In the genomic region with DNA sequence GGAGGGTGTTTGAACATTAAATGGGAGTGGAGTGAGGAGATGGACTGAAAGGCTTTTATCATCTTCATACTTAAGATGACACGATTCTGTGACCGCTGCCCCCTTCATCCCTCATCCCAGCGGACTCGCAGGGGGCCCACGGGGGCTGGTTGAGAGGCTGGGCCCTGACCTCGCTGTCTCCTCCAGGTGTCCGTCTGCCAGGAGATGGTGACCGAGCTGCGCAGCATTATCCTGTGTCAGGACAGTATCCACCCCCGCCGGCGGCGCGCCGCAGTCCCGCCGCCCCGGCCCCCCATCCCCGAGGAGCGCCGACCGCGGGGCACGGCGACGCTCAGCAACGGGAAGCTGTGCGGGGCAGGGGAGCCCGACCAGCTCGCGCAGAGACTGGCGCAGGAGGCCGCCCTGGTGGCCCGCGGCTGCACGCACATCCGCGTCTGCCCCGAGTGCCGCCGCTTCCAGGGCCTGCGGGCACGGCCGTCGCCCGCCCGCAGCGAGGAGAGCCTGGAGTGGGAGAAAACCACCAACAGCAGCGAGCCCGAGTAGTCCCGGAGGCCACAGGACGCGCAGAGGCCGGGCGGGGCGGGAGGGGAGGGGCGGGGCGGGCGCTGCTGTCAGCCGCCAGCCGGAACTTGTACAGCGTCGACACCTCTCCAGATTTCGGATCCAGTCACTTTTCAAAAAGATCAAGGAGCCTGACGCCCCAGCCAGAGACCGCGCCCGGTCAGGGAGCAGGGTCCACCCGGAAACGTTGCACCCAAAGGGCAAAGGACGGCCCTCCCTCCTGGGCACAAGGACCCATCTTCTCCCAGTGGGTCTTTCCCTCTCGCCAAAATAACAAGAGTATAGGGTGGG, we compare ENCODE assay signal across 8 cellular contexts. TPM values are rescaled to one million over a fixed set of nuclear protein-coding genes. Genes with fewer than 3 reads are reported as not detected.
DNase-seq lines count a peak whose midpoint lies in the region; ATAC-seq, FAIRE-seq and TF ChIP-seq lines count a peak whose summit lies in the region.

No MANE protein-coding gene starts in this region.

- 9% methylated on average over 19 of the region's 72 CpGs for WGBS in SK-N-SH (ENCODE audit: low lambda C conversion rate)
- WGBS in small intestine, 3 donors: 2 to 4% (median 3%) methylated on average over 64 to 72 of the region's 72 CpGs

- TF ChIP-seq RAD21 in SK-N-SH (IDR thresholded peaks at IDR 0.05; ENCODE audit: low read length): peak; percentile 4; the same call in 1 of the 2 replicates

- H3K4me3 ChIP-seq in SK-N-SH (ENCODE audit: low read depth in 2 of 2, low read length in 1 of 2): peak overlapping the region; percentile 43 to 55
- peak overlapping the region; percentile 12 for H3K4me3 ChIP-seq in astrocyte of the spinal cord (ENCODE audit: low read depth, low read length)
- peak overlapping the region; percentile 61 for H3K4me3 ChIP-seq in iPS-18a (ENCODE audit: low read length)
- peak overlapping the region; percentile 31 to 49 for H3K4me3 ChIP-seq in small intestine (ENCODE audit: low read depth in 1 of 2, low read length in 2 of 2)
- no peak overlapping the region for H3K4me3 ChIP-seq in Karpas-422 (ENCODE audit: low read length)

- POLR2A ChIA-PET in SK-N-SH (lab: Yijun Ruan, JAX): no interaction called here

- no peaks in the 10 kb centered on the region for H4K20me1 ChIP-seq in SK-N-SH (ENCODE audit: insufficient read depth)
- no peaks in the 10 kb centered on the region for H4K20me1 ChIP-seq in Karpas-422 (ENCODE audit: insufficient read depth, low read depth, low read length)

- no peaks in the 10 kb centered on the region for H3K9me2 ChIP-seq in SK-N-SH
- H3K9me2 ChIP-seq in Karpas-422 (replicated peaks; ENCODE audit: insufficient read depth, low read length): no peaks in the 10 kb centered on the region

- no peak overlapping the region for H3K9ac ChIP-seq in SK-N-SH
- no peak overlapping the region for H3K9ac ChIP-seq in iPS-18a (ENCODE audit: low read length)
- H3K9ac ChIP-seq in Karpas-422 (ENCODE audit: low read length): no peak overlapping the region

- H3K9me3 ChIP-seq in SK-N-SH (no peaks in the 10 kb centered on the region), iPS-18a (ENCODE audit: control insufficient read depth, low read depth, low read length) (no peaks in the 10 kb centered on the region), small intestine (ENCODE audit: control insufficient read depth, low read depth) (no peaks in the 10 kb centered on the region), Karpas-422 (ENCODE audit: low read length) (no peaks in the 10 kb centered on the region)

- H3K4me2 ChIP-seq in SK-N-SH (peak overlapping the region; percentile 78), Karpas-422 (ENCODE audit: low read depth, low read length, poor library complexity, severe bottlenecking) (no peak overlapping the region)

- DNase-seq in GM03348 (ENCODE audit: low spot score): peak; percentile 87
- DNase-seq in SK-N-SH: peak; percentile 88
- DNase-seq in astrocyte of the spinal cord (ENCODE audit: low read depth, low spot score): peak; percentile 20
- DNase-seq in small intestine: peak; percentile 62
- DNase-seq in Karpas-422: no peak

- H3K4me1 ChIP-seq in SK-N-SH (ENCODE audit: control insufficient read depth in 1 of 2, insufficient read depth in 2 of 2, low read depth in 1 of 2, low read length in 1 of 2) (peaks cover 0 to 5% of the 10 kb centered on the region in 2 experiments; a peak in 1 of 4 replicates), iPS-18a (ENCODE audit: control insufficient read depth, low read depth, low read length) (peaks cover 26% of the 10 kb centered on the region), small intestine (ENCODE audit: control insufficient read depth in 2 of 2, insufficient read depth in 1 of 2, low read depth in 1 of 2, low read length in 1 of 2) (peaks cover 0 to 3% of the 10 kb centered on the region in 2 donors), Karpas-422 (ENCODE audit: low read length) (no peaks in the 10 kb centered on the region)

- no peak for FAIRE-seq in small intestine (lab: Jason Lieb, UNC)

- no peak for TF ChIP-seq EP300 in SK-N-SH (IDR thresholded peaks at IDR 0.05; ENCODE audit: borderline replicate concordance in 1 of 2, low read depth in 1 of 2, low read length in 1 of 2)

- H3K79me2 ChIP-seq in SK-N-SH (ENCODE audit: insufficient read depth) (no peaks in the 10 kb centered on the region), Karpas-422 (ENCODE audit: low read length) (no peaks in the 10 kb centered on the region)

- H2AFZ ChIP-seq in SK-N-SH (ENCODE audit: low read depth) (peak overlapping the region; percentile 63), Karpas-422 (ENCODE audit: low read length) (no peak overlapping the region)

- in situ Hi-C loops in astrocyte of the spinal cord (cut with HindIII; ENCODE audit: low sequenced_read_pairs): no loop called here

- H3K27ac ChIP-seq in SK-N-SH (ENCODE audit: low read depth in 2 of 2, low read length in 1 of 2) (no peak overlapping the region), iPS-18a (ENCODE audit: low read length) (no peak overlapping the region), small intestine (ENCODE audit: low read depth in 1 of 2, low read length in 1 of 2) (no peak overlapping the region), Karpas-422 (ENCODE audit: low read length) (no peak overlapping the region)

- TF ChIP-seq CTCF in SK-N-SH (IDR thresholded peaks at IDR 0.05) (peak; percentile 36; the same call in 1 of the 2 replicates), astrocyte of the spinal cord (IDR thresholded peaks at IDR 0.05; ENCODE audit: low read depth, low read length) (peak; percentile 25)

- CTCF ChIA-PET in SK-N-SH (lab: Yijun Ruan, JAX): interaction anchor here (0.9 to 1.3 kb wide), 5 partner anchors 11 to 209 kb away, joined by 3 read pairs; no protein-coding TSS in a partner anchor

- peak; percentile 73 for ATAC-seq in HG03342 (IDR thresholded peaks at IDR 0.05; ENCODE audit: unreplicated experiment)
- ATAC-seq in GM21360 (IDR thresholded peaks at IDR 0.05; ENCODE audit: unreplicated experiment): no peak

- H3K36me3 ChIP-seq in SK-N-SH (replicated peaks in 1 of 2; ENCODE audit: control insufficient read depth in 1 of 2, insufficient read depth in 2 of 2, low read length in 1 of 2) (no peaks in the 10 kb centered on the region), iPS-18a (ENCODE audit: control insufficient read depth, low read depth, low read length) (no peaks in the 10 kb centered on the region), small intestine (ENCODE audit: control insufficient read depth in 2 of 2, insufficient read depth in 2 of 2, low read length in 2 of 2) (no peaks in the 10 kb centered on the region), Karpas-422 (ENCODE audit: insufficient read depth, low read length) (no peaks in the 10 kb centered on the region)

- H3F3A ChIP-seq in SK-N-SH (replicated peaks; ENCODE audit: insufficient read depth): no peaks in the 10 kb centered on the region

- H3K27me3 ChIP-seq in SK-N-SH (ENCODE audit: insufficient read depth) (no peaks in the 10 kb centered on the region; the same call in 1 of the 2 replicates), iPS-18a (ENCODE audit: control insufficient read depth, insufficient read depth, low read length) (peaks cover 22% of the 10 kb centered on the region), small intestine (ENCODE audit: control insufficient read depth in 2 of 2, insufficient read depth in 2 of 2, low read length in 2 of 2) (no peaks in the 10 kb centered on the region), Karpas-422 (ENCODE audit: low read length) (no peaks in the 10 kb centered on the region)

TF ChIP-seq in SK-N-SH, 30 proteins besides CTCF, POLR2A, EP300 and RAD21:
- peak; percentile 16; the same call in 1 of the 2 replicates for TF ChIP-seq NRF1 (IDR thresholded peaks at IDR 0.05; ENCODE audit: low read depth, low read length)
- TF ChIP-seq FOXM1 (IDR thresholded peaks at IDR 0.05; ENCODE audit: low read depth): no peak

RNA-seq across cellular contexts. Expression of a gene that starts 38.0 kb away (rescaled TPM):
- 5.9 and 8.4 TPM in 2 replicates for polyA plus RNA-seq in SK-N-SH (2012; rRNA removed)
- polyA plus RNA-seq in SK-N-SH (2012; cell fraction: cytosol; rRNA removed): 9.1 and 9.8 TPM in 2 replicates
- polyA plus RNA-seq in SK-N-SH (2012; cell fraction: nucleus; rRNA removed): 6.2 and 18.1 TPM in 2 replicates
- polyA plus RNA-seq in small intestine: 1 to 10 TPM; 3.1 to 4.8 (median 3.2) TPM
- total RNA-seq in Karpas-422 (2014; rRNA removed; shearing (Covaris generic); ENCODE audit: low replicate concordance): 3.3 and 7.0 TPM in 2 replicates
